In the genomic region with DNA sequence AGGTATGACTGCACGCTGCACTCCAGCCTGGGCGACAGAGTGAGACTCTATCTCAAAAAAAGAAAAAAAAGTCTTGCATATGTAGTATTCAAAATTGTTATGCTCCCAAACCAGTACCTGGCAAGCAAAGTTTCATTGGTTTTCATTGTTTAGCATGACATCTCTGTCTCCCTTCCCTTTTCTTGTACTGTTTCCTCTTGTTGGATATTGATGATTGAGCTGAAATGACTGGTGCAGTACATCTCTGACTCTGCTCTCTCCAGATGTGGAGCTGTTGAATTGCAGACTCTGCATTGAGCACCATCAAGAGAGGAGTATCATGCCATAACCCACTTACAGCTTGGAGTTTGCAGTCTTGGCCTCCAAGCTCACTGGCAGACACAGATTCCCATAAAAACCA, we compare ENCODE assay signal across 1 cellular context.
TF ChIP-seq lines count a peak whose summit lies in the region.

No MANE protein-coding gene starts in this region.

TF ChIP-seq in GM12878, 131 proteins besides CTCF, POLR2A, EP300 and RAD21 (continued from another document):
- TF ChIP-seq, protein P1, sequence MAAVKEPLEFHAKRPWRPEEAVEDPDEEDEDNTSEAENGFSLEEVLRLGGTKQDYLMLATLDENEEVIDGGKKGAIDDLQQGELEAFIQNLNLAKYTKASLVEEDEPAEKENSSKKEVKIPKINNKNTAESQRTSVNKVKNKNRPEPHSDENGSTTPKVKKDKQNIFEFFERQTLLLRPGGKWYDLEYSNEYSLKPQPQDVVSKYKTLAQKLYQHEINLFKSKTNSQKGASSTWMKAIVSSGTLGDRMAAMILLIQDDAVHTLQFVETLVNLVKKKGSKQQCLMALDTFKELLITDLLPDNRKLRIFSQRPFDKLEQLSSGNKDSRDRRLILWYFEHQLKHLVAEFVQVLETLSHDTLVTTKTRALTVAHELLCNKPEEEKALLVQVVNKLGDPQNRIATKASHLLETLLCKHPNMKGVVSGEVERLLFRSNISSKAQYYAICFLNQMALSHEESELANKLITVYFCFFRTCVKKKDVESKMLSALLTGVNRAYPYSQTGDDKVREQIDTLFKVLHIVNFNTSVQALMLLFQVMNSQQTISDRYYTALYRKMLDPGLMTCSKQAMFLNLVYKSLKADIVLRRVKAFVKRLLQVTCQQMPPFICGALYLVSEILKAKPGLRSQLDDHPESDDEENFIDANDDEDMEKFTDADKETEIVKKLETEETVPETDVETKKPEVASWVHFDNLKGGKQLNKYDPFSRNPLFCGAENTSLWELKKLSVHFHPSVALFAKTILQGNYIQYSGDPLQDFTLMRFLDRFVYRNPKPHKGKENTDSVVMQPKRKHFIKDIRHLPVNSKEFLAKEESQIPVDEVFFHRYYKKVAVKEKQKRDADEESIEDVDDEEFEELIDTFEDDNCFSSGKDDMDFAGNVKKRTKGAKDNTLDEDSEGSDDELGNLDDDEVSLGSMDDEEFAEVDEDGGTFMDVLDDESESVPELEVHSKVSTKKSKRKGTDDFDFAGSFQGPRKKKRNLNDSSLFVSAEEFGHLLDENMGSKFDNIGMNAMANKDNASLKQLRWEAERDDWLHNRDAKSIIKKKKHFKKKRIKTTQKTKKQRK (IDR thresholded peaks at IDR 0.05; ENCODE audit: low read depth, low read length): no peak
